1 cellular context compared by ENCODE assay signal in the genomic region with DNA sequence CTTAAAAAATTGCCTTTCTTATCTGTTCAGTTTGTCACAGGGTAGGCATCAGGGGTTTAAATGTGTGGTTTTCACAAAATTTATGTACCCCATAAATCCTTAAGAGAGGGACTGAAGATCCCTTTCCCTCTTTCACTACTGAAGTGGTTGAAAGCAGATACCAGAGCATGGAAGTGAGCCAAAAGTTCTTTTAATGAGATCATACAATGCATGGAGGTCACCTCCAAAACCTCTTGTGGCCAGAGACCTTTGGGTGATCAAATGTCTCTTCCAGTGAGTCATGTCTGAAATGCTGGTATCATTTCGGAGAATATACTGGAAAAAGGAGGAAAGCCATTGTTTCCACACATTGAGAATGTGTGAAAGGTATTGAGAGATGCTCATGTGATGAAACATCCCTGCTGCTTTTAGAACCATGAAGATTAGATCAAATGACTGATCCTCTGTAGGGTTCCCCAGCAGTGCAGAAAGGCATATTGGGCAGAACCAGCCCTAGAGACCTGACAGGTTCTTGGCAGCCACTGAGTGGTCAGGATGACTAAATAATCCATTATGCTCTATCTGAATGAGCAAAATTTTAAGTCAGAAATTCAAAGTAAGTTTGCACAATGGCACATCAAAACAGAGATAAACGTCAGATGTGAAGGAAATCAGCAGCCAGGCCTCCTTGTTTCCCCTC.
TF ChIP-seq lines count a peak whose summit lies in the region.

No MANE protein-coding gene starts in this region.

TF ChIP-seq in K562, 482 proteins besides CTCF, POLR2A, EP300 and RAD21 (continued from another document and continues in another):
- TF ChIP-seq, protein P1, sequence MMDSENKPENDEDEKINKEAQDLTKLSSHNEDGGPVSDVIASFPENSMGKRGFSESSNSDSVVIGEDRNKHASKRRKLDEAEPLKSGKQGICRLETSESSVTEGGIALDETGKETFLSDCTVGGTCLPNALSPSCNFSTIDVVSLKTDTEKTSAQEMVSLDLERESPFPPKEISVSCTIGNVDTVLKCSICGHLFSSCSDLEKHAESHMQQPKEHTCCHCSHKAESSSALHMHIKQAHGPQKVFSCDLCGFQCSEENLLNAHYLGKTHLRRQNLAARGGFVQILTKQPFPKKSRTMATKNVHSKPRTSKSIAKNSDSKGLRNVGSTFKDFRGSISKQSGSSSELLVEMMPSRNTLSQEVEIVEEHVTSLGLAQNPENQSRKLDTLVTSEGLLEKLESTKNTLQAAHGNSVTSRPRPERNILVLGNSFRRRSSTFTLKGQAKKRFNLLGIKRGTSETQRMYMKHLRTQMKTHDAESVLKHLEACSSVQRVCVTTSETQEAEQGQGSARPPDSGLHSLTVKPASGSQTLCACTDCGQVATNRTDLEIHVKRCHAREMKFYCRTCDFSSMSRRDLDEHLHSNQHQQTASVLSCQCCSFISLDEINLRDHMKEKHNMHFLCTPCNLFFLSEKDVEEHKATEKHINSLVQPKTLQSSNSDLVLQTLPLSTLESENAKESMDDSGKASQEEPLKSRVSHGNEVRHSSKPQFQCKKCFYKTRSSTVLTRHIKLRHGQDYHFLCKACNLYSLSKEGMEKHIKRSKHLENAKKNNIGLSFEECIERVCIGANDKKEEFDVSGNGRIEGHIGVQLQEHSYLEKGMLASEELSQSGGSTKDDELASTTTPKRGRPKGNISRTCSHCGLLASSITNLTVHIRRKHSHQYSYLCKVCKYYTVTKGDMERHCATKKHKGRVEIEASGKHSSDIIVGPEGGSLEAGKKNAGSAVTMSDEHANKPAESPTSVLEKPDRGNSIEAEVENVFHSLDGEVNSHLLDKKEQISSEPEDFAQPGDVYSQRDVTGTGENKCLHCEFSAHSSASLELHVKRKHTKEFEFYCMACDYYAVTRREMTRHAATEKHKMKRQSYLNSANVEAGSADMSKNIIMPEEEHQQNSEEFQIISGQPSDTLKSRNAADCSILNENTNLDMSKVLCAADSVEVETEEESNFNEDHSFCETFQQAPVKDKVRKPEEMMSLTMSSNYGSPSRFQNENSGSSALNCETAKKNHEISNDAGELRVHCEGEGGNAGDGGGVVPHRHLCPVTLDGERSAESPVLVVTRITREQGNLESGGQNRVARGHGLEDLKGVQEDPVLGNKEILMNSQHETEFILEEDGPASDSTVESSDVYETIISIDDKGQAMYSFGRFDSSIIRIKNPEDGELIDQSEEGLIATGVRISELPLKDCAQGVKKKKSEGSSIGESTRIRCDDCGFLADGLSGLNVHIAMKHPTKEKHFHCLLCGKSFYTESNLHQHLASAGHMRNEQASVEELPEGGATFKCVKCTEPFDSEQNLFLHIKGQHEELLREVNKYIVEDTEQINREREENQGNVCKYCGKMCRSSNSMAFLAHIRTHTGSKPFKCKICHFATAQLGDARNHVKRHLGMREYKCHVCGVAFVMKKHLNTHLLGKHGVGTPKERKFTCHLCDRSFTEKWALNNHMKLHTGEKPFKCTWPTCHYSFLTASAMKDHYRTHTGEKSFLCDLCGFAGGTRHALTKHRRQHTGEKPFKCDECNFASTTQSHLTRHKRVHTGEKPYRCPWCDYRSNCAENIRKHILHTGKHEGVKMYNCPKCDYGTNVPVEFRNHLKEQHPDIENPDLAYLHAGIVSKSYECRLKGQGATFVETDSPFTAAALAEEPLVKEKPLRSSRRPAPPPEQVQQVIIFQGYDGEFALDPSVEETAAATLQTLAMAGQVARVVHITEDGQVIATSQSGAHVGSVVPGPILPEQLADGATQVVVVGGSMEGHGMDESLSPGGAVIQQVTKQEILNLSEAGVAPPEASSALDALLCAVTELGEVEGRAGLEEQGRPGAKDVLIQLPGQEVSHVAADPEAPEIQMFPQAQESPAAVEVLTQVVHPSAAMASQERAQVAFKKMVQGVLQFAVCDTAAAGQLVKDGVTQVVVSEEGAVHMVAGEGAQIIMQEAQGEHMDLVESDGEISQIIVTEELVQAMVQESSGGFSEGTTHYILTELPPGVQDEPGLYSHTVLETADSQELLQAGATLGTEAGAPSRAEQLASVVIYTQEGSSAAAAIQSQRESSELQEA (IDR thresholded peaks at IDR 0.05; ENCODE audit: low read depth), result no peak
- TF ChIP-seq ZNF140 (CRISPR knock-in tag; IDR thresholded peaks at IDR 0.05), result no peak
- no peak for TF ChIP-seq ZC3H4 (CRISPR knock-in tag; IDR thresholded peaks at IDR 0.05; ENCODE audit: borderline replicate concordance)
- peak; percentile 75; the same call in 1 of the 2 replicates for TF ChIP-seq ARID3A (IDR thresholded peaks at IDR 0.05; ENCODE audit: borderline replicate concordance, low read depth, low read length)
- 0 out of 2 replicates have a peak, but pooled peaks have one; percentile 33 for TF ChIP-seq OTX1 (CRISPR knock-in tag; IDR thresholded peaks at IDR 0.05)
- no peak for TF ChIP-seq WHSC1 (IDR thresholded peaks at IDR 0.05; ENCODE audit: low read length)
- TF ChIP-seq MAFK (IDR thresholded peaks at IDR 0.05; ENCODE audit: low read length), result peak; percentile 12; the same call in 1 of the 2 replicates
- peak; percentile 56 to 63; a peak in 3 of 4 replicates for TF ChIP-seq MAZ (CRISPR knock-in tag; conservative IDR thresholded peaks at IDR 0.05 in 1 of 2, IDR thresholded peaks at IDR 0.05 in 1 of 2)
- peak; percentile 80 to 92 for TF ChIP-seq RCOR1 (IDR thresholded peaks at IDR 0.05; ENCODE audit: borderline replicate concordance in 1 of 2, low read depth in 2 of 2, low read length in 2 of 2)
- TF ChIP-seq, protein P2, sequence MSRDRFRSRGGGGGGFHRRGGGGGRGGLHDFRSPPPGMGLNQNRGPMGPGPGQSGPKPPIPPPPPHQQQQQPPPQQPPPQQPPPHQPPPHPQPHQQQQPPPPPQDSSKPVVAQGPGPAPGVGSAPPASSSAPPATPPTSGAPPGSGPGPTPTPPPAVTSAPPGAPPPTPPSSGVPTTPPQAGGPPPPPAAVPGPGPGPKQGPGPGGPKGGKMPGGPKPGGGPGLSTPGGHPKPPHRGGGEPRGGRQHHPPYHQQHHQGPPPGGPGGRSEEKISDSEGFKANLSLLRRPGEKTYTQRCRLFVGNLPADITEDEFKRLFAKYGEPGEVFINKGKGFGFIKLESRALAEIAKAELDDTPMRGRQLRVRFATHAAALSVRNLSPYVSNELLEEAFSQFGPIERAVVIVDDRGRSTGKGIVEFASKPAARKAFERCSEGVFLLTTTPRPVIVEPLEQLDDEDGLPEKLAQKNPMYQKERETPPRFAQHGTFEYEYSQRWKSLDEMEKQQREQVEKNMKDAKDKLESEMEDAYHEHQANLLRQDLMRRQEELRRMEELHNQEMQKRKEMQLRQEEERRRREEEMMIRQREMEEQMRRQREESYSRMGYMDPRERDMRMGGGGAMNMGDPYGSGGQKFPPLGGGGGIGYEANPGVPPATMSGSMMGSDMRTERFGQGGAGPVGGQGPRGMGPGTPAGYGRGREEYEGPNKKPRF (IDR thresholded peaks at IDR 0.05; ENCODE audit: low read depth, low read length), result no peak
- TF ChIP-seq ZNF3 (CRISPR knock-in tag; IDR thresholded peaks at IDR 0.05), result no peak
- TF ChIP-seq, protein P3, sequence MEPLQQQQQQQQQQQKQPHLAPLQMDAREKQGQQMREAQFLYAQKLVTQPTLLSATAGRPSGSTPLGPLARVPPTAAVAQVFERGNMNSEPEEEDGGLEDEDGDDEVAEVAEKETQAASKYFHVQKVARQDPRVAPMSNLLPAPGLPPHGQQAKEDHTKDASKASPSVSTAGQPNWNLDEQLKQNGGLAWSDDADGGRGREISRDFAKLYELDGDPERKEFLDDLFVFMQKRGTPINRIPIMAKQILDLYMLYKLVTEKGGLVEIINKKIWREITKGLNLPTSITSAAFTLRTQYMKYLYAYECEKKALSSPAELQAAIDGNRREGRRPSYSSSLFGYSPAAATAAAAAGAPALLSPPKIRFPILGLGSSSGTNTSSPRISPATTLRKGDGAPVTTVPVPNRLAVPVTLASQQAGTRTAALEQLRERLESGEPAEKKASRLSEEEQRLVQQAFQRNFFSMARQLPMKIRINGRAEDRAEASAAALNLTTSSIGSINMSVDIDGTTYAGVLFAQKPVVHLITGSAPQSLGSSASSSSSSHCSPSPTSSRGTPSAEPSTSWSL (CRISPR knock-in tag; IDR thresholded peaks at IDR 0.05; ENCODE audit: borderline replicate concordance), result no peak
- peak; percentile 82 to 94; a peak in 3 of 4 replicates for TF ChIP-seq ARNT (IDR thresholded peaks at IDR 0.05)
- peak; percentile 5; the same call in 1 of the 2 replicates for TF ChIP-seq ETV1 (tag; conservative IDR thresholded peaks at IDR 0.05; ENCODE audit: low read depth)
- no peak for TF ChIP-seq HCFC1 (IDR thresholded peaks at IDR 0.05; ENCODE audit: low read depth, low read length)
- no peak for TF ChIP-seq BRF1 (IDR thresholded peaks at IDR 0.05; ENCODE audit: borderline replicate concordance, extremely low read depth, insufficient read length)
- no peak for TF ChIP-seq ZNF217 (CRISPR knock-in tag; IDR thresholded peaks at IDR 0.05)
- peak; percentile 30; the same call in 1 of the 2 replicates for TF ChIP-seq RREB1 (CRISPR knock-in tag; IDR thresholded peaks at IDR 0.05)
- TF ChIP-seq ZNF354B (CRISPR knock-in tag; IDR thresholded peaks at IDR 0.05), result no peak
- TF ChIP-seq SAFB2 (IDR thresholded peaks at IDR 0.05; ENCODE audit: borderline replicate concordance, low read depth, low read length, severe bottlenecking), result no peak
- 0 out of 2 replicates have a peak, but pooled peaks have one; percentile 13 for TF ChIP-seq ZNF583 (CRISPR knock-in tag; IDR thresholded peaks at IDR 0.05)
- TF ChIP-seq E2F3 (CRISPR knock-in tag; IDR thresholded peaks at IDR 0.05), result no peak
- peak; percentile 58 to 64 for TF ChIP-seq NCOA2 (IDR thresholded peaks at IDR 0.05; ENCODE audit: partially characterized antibody in 2 of 2)
- no peak for TF ChIP-seq MCM7 (IDR thresholded peaks at IDR 0.05)
- no peak for TF ChIP-seq SMARCB1 (IDR thresholded peaks at IDR 0.05; ENCODE audit: insufficient read length, low read depth)
- TF ChIP-seq ARID2 (IDR thresholded peaks at IDR 0.05), result no peak
- TF ChIP-seq ZSCAN32 (CRISPR knock-in tag; IDR thresholded peaks at IDR 0.05), result 0 out of 2 replicates have a peak, but pooled peaks have one; percentile 27
- TF ChIP-seq CHCHD3 (CRISPR knock-in tag; IDR thresholded peaks at IDR 0.05), result no peak
- no peak for TF ChIP-seq MIER1 (IDR thresholded peaks at IDR 0.05; ENCODE audit: low read depth)
- peak; percentile 98 for TF ChIP-seq SMARCC2 (IDR thresholded peaks at IDR 0.05; ENCODE audit: low read depth)
- TF ChIP-seq MAFG (tag; conservative IDR thresholded peaks at IDR 0.05), result peak; percentile 60
- no peak for TF ChIP-seq TCF7L2 (IDR thresholded peaks at IDR 0.05; ENCODE audit: low read depth, low read length)
- TF ChIP-seq ADNP (tag; IDR thresholded peaks at IDR 0.05), result peak; percentile 91
